ENCODE assay signal across 10 cellular contexts in the genomic region with DNA sequence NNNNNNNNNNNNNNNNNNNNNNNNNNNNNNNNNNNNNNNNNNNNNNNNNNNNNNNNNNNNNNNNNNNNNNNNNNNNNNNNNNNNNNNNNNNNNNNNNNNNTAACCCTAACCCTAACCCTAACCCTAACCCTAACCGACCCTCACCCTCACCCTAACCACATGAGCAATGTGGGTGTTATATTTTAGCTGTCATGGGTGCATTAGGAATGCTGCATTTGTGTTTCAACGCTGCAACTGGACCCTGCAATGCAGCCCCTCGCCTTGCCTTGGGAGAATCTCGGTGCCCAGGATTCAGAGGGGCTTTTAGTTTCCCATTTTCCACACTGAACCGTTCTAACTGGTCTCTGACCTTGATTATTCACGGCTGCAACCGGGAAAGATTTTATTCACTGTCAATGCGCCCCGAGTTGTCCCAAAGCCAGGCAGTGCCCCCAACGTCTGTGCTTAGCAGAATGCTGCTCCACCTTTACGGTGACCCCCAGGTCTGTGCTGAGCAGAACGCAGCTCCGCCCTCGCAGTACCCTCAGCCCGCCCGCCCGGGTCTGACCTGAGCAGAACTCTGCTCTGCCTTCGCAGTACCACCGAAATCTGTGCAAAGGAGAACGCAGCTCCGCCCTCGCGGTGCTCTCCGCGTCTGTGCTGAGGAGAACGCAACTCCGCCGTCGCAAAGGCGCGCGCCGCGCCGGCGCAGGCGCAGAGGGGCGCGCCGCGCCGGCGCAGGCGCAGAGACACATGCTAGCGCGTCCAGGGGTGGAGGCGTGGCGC. TPM values are rescaled to one million over a fixed set of nuclear protein-coding genes. Genes with fewer than 3 reads are reported as not detected.
DNase-seq lines count a peak whose midpoint lies in the region; ATAC-seq and TF ChIP-seq lines count a peak whose summit lies in the region.
"Had no signal": no experiment of that assay in that cellular context is flagged by ENCODE, and none has a peak within 500 bp of the region (broad histone marks: within the 10 kb centered on the region; RNA-seq: fewer than 3 reads in every experiment).

No MANE protein-coding gene starts in this region.

- H3K4me1 ChIP-seq in DOHH2 (ENCODE audit: control insufficient read depth, low read length) = no peaks in the 10 kb centered on the region

- H3K36me3 ChIP-seq in DOHH2 (ENCODE audit: control insufficient read depth, low read length) = no peaks in the 10 kb centered on the region

- H3K9me3 ChIP-seq in DOHH2 (ENCODE audit: control insufficient read depth, insufficient read depth, low read length) = no peaks in the 10 kb centered on the region

- no peak for ATAC-seq in HG02981 (IDR thresholded peaks at IDR 0.05; ENCODE audit: unreplicated experiment)
- ATAC-seq in HG03432 (IDR thresholded peaks at IDR 0.05; ENCODE audit: unreplicated experiment) = no peak

- H3F3A ChIP-seq in DOHH2 (ENCODE audit: control insufficient read depth, insufficient read depth) = no peaks in the 10 kb centered on the region

- no peaks in the 10 kb centered on the region for H4K20me1 ChIP-seq in DOHH2 (ENCODE audit: control insufficient read depth, insufficient read depth, low read depth, low read length)

- TF ChIP-seq CTCF in DOHH2 (IDR thresholded peaks at IDR 0.05; ENCODE audit: low read depth, low read length, poor library complexity, severe bottlenecking) (no peak), choroid plexus epithelial cell (conservative IDR thresholded peaks at IDR 0.05; ENCODE audit: low read depth, low read length) (no peak), osteocyte (IDR thresholded peaks at IDR 0.05) (no peak)

- H3K9me2 ChIP-seq in DOHH2 (replicated peaks; ENCODE audit: control insufficient read depth, low read length) = no peaks in the 10 kb centered on the region

- no peaks in the 10 kb centered on the region for H3K27me3 ChIP-seq in DOHH2 (ENCODE audit: control insufficient read depth, low read length)

- peak overlapping the region; percentile 55 for H3K4me3 Mint-ChIP-seq in osteocyte (ENCODE audit: unreplicated experiment)

- H3K27me3 Mint-ChIP-seq in osteocyte (ENCODE audit: unreplicated experiment) = no peaks in the 10 kb centered on the region

- H3K4me1 Mint-ChIP-seq in osteocyte (ENCODE audit: unreplicated experiment) = no peaks in the 10 kb centered on the region

- H3K4me2 ChIP-seq in DOHH2 (ENCODE audit: low read length) = no peak overlapping the region
- H3K4me2 ChIP-seq: smooth muscle cell had no signal

- H3K36me3 Mint-ChIP-seq in osteocyte (ENCODE audit: unreplicated experiment) = no peaks in the 10 kb centered on the region

- no peaks in the 10 kb centered on the region for H3K79me2 ChIP-seq in DOHH2 (ENCODE audit: control insufficient read depth, low read length)

- no peak overlapping the region for H3K27ac ChIP-seq in DOHH2 (ENCODE audit: low read depth, low read length)
- H3K27ac ChIP-seq: VCaP had no signal

- no peak overlapping the region for H3K27ac Mint-ChIP-seq in osteocyte (ENCODE audit: unreplicated experiment)

- DNase-seq in NCI-H1930 (lab: John Stamatoyannopoulos, UW) (peak; percentile 41 to 81), choroid plexus epithelial cell (ENCODE audit: low read depth) (no peak), osteocyte (ENCODE audit: extremely low spot score, unreplicated experiment) (peak; percentile 53), NCI-H82 (lab: John Stamatoyannopoulos, UW) (no peak), hippocampal formation (lab: John Stamatoyannopoulos, UW) (no peak)

- no peaks in the 10 kb centered on the region for H3K9me3 Mint-ChIP-seq in osteocyte (ENCODE audit: unreplicated experiment)

- H3K4me3 ChIP-seq in DOHH2 (ENCODE audit: low read length) (peak overlapping the region; percentile 52), choroid plexus epithelial cell (ENCODE audit: low read depth, low read length) (peak overlapping the region; percentile 47)
- H3K4me3 ChIP-seq: smooth muscle cell had no signal

RNA-seq across cellular contexts. Expression of gene POLR3K, which starts 43.3 kb away (rescaled TPM):
- total RNA-seq in osteocyte = 9.9 and 10.3 TPM in 2 replicates

RNA-seq across cellular contexts. Expression of gene SNRNP25, which starts 43.5 kb away (rescaled TPM):
- total RNA-seq in osteocyte = 28.6 and 30.4 TPM in 2 replicates

Comparison
In these comparisons a context has a peak if more than half of its experiments do, and no peak if none do; other contexts are left out.
1. DNase-seq: peak in NCI-H1930 (2 of 2) and osteocyte (single experiment); none in choroid plexus epithelial cell (single experiment), NCI-H82 (single experiment) and hippocampal formation (0 of 2).